Comparison of ENCODE assay signal across 19 cellular contexts in genomic region chr9:83535736-83536135, GRCh38. TPM values are rescaled to one million over a fixed set of nuclear protein-coding genes. Genes with fewer than 3 reads are reported as not detected.
A peak's percentile ranks its signal among the peaks of the same experiment; 100 is the strongest.
DNase-seq lines count a peak whose midpoint lies in the region; ATAC-seq and TF ChIP-seq lines count a peak whose summit lies in the region.
"Had no signal": no experiment of that assay in that cellular context is flagged by ENCODE, and none has a peak within 500 bp of the region (broad histone marks: within the 10 kb centered on the region; RNA-seq: fewer than 3 reads in every experiment).

No MANE protein-coding gene starts in this region.

- H3K27ac Mint-ChIP-seq in WTC11 (no peak overlapping the region), neural crest cell (ENCODE audit: unreplicated experiment) (no peak overlapping the region)
- H3K27ac Mint-ChIP-seq: CD4-positive, CD25-positive, alpha-beta regulatory T cell; HFFc6 had no signal

- CTCF ChIA-PET in WTC11 (lab: Charles Lee) = interaction anchor here (0.9 to 7.1 kb wide), 4 partner anchors 9 to 316 kb away, joined by 3 to 68 read pairs (median 10); no protein-coding TSS in a partner anchor

- POLR2A ChIA-PET in WTC11 (lab: Charles Lee) = no interaction called here

- TF ChIP-seq CTCF in WTC11 (IDR thresholded peaks at IDR 0.05) = no peak
- TF ChIP-seq CTCF in neural crest cell (conservative IDR thresholded peaks at IDR 0.05) = no peak

- H3K27me3 Mint-ChIP-seq in WTC11 (ENCODE audit: low read depth) (peaks cover 55% of the 10 kb centered on the region), neural crest cell (ENCODE audit: low read depth) (peaks cover 40% of the 10 kb centered on the region)

- H3K9me3 Mint-ChIP-seq in WTC11 = no peaks in the 10 kb centered on the region
- no peaks in the 10 kb centered on the region for H3K9me3 Mint-ChIP-seq in neural crest cell
- H3K9me3 Mint-ChIP-seq: HFFc6 had no signal

- H3K27me3 ChIP-seq in H7 (ENCODE audit: control insufficient read depth, insufficient read depth, low read length) = peaks cover 48% of the 10 kb centered on the region

- H3K36me3 Mint-ChIP-seq in WTC11 (no peaks in the 10 kb centered on the region), neural crest cell (ENCODE audit: low read depth) (no peaks in the 10 kb centered on the region)

- H3K4me3 ChIP-seq in H7 (ENCODE audit: insufficient read depth, low read depth, low read length) = no peak overlapping the region

- H3K4me1 Mint-ChIP-seq in WTC11 (peaks cover 20% of the 10 kb centered on the region), neural crest cell (peaks cover 10% of the 10 kb centered on the region)
- H3K4me1 Mint-ChIP-seq: CD4-positive, CD25-positive, alpha-beta regulatory T cell had no signal

- H3K36me3 ChIP-seq in H7 (replicated peaks; ENCODE audit: control insufficient read depth, insufficient read depth, low read length) = no peaks in the 10 kb centered on the region

- ATAC-seq in WTC11 = no peak
- ATAC-seq in GM18907 (IDR thresholded peaks at IDR 0.05; ENCODE audit: unreplicated experiment) = no peak
- ATAC-seq: PC-3 had no signal

- no peak overlapping the region for H3K4me3 Mint-ChIP-seq in WTC11
- H3K4me3 Mint-ChIP-seq in neural crest cell = peak overlapping the region; percentile 24
- H3K4me3 Mint-ChIP-seq: CD4-positive, CD25-positive, alpha-beta regulatory T cell had no signal

- DNase-seq in NCI-H2171 treated with DMSO at 0.1 percent for 48 hours (lab: John Stamatoyannopoulos, UW) (peak; percentile 48), NCI-H2171 (lab: John Stamatoyannopoulos, UW) (no peak), H7 (peak; percentile 36), WTC11 (ENCODE audit: low spot score) (no peak), neural crest cell (ENCODE audit: low read depth, low spot score) (no peak), NCI-H2227 (lab: John Stamatoyannopoulos, UW; ENCODE audit: unreplicated experiment) (no peak)
- DNase-seq: AML-193; Calu3; CD4-positive, CD25-positive, alpha-beta regulatory T cell; GF-D8; GOT3; HFFc6; KBM-7; NCI-H1048; NCI-H187; NCI-H446 treated with DMSO at 0.1 percent for 48 hours; NK-92 treated with Interleukin-12 subunit alpha and Interleukin-12 subunit beta, amount 100 ng/mL, for 24 hours; PC-3 had no signal

TF ChIP-seq in WTC11, 78 proteins besides CTCF, POLR2A, EP300 and RAD21:
- peak; percentile 83 for TF ChIP-seq PRDM15 (CRISPR knock-in tag; IDR thresholded peaks at IDR 0.05)
- no peak for TF ChIP-seq ZMAT4 (CRISPR knock-in tag; IDR thresholded peaks at IDR 0.05)

RNA-seq across cellular contexts. Expression of gene FRMD3, which starts 2.5 kb away (rescaled TPM):
- 0.10 and 1.4 TPM in 2 replicates for total RNA-seq in H7 (2014; rRNA removed; shearing (Covaris generic))
- total RNA-seq in WTC11 (2021) = 0.89 to 1.4 TPM (median 1.0 TPM) in 3 replicates
- total RNA-seq in neural crest cell = 1.4 and 2.3 TPM in 2 replicates

Comparison
In these comparisons a context has a peak if more than half of its experiments do, and no peak if none do; other contexts are left out.
1. DNase-seq: peak in NCI-H2171 treated with DMSO at 0.1 percent for 48 hours (single experiment) and H7 (single experiment); none in NCI-H2171 (single experiment), WTC11 (single experiment), neural crest cell (single experiment) and NCI-H2227 (single experiment).